1 cellular context compared by ENCODE assay signal in the genomic region with DNA sequence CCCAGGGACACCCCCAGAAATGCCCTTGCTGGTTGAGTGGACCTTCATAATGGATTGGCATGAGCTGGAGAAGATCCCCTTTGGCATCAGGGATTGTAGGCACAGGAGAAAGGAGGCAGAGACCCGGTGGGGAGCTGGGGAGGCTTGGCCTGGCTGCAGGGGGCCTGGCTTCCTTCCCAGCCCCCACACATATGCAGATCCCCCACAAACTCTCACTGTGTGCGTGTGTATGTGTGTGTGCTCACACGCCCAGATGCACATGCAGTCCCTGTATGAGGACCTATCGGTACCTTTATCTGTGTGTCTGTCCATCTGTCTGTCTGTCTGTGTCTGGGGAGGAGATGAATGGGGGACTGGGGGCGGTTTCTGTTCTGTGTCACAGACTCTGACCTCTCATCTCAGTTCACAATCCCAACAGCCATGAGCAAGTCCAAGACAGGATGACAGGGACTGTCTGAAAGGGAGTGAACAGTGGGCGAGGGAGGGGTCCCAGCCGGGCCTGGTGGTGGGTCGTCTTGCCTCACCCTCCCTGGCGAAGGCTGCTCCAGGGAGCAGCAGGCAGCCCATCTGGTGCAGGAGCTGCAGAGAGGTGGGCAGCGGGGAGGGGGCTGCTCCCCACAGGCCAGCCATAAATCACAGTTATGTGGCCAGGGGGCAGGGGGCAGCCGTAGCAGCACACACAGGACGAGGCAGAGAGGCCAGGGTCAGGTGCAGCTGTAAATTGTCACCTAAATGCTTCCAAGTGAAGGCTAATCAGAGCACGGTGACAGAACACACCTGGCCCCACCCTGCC.
TF ChIP-seq lines count a peak whose summit lies in the region.

No MANE protein-coding gene starts in this region.

TF ChIP-seq in SK-N-SH treated with all-trans-retinoic acid at 6 μM for 48 hours, 23 proteins besides CTCF, POLR2A, EP300 and RAD21 (continued from another document):
- TF ChIP-seq, protein P1, sequence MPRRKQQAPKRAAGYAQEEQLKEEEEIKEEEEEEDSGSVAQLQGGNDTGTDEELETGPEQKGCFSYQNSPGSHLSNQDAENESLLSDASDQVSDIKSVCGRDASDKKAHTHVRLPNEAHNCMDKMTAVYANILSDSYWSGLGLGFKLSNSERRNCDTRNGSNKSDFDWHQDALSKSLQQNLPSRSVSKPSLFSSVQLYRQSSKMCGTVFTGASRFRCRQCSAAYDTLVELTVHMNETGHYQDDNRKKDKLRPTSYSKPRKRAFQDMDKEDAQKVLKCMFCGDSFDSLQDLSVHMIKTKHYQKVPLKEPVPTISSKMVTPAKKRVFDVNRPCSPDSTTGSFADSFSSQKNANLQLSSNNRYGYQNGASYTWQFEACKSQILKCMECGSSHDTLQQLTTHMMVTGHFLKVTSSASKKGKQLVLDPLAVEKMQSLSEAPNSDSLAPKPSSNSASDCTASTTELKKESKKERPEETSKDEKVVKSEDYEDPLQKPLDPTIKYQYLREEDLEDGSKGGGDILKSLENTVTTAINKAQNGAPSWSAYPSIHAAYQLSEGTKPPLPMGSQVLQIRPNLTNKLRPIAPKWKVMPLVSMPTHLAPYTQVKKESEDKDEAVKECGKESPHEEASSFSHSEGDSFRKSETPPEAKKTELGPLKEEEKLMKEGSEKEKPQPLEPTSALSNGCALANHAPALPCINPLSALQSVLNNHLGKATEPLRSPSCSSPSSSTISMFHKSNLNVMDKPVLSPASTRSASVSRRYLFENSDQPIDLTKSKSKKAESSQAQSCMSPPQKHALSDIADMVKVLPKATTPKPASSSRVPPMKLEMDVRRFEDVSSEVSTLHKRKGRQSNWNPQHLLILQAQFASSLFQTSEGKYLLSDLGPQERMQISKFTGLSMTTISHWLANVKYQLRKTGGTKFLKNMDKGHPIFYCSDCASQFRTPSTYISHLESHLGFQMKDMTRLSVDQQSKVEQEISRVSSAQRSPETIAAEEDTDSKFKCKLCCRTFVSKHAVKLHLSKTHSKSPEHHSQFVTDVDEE (CRISPR knock-in tag; IDR thresholded peaks at IDR 0.05) = no peak
- TF ChIP-seq, protein P2, sequence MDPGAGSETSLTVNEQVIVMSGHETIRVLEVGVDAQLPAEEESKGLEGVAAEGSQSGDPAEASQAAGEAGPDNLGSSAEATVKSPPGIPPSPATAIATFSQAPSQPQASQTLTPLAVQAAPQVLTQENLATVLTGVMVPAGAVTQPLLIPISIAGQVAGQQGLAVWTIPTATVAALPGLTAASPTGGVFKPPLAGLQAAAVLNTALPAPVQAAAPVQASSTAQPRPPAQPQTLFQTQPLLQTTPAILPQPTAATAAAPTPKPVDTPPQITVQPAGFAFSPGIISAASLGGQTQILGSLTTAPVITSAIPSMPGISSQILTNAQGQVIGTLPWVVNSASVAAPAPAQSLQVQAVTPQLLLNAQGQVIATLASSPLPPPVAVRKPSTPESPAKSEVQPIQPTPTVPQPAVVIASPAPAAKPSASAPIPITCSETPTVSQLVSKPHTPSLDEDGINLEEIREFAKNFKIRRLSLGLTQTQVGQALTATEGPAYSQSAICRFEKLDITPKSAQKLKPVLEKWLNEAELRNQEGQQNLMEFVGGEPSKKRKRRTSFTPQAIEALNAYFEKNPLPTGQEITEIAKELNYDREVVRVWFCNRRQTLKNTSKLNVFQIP (CRISPR knock-in tag; IDR thresholded peaks at IDR 0.05; ENCODE audit: borderline replicate concordance, low read depth) = no peak
- TF ChIP-seq, protein P3, sequence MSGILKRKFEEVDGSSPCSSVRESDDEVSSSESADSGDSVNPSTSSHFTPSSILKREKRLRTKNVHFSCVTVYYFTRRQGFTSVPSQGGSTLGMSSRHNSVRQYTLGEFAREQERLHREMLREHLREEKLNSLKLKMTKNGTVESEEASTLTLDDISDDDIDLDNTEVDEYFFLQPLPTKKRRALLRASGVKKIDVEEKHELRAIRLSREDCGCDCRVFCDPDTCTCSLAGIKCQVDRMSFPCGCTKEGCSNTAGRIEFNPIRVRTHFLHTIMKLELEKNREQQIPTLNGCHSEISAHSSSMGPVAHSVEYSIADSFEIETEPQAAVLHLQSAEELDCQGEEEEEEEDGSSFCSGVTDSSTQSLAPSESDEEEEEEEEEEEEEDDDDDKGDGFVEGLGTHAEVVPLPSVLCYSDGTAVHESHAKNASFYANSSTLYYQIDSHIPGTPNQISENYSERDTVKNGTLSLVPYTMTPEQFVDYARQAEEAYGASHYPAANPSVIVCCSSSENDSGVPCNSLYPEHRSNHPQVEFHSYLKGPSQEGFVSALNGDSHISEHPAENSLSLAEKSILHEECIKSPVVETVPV (CRISPR knock-in tag; IDR thresholded peaks at IDR 0.05) = no peak
- TF ChIP-seq SNAI2 (CRISPR knock-in tag; IDR thresholded peaks at IDR 0.05) = no peak
